In genomic region chr4:74541611-74542177, GRCh38 we compare ENCODE assay signal across 34 cellular contexts.
DNase-seq lines count a peak whose midpoint lies in the region; ATAC-seq, FAIRE-seq and TF ChIP-seq lines count a peak whose summit lies in the region.
"Had no signal": no experiment of that assay in that cellular context is flagged by ENCODE, and none has a peak within 500 bp of the region (broad histone marks: within the 10 kb centered on the region; RNA-seq: fewer than 3 reads in every experiment).

No MANE protein-coding gene starts in this region.

- H3K27ac ChIP-seq in Peyer's patch, result peak overlapping the region in 3 of 4 donors; percentile 8 to 76 (median 66)
- H3K27ac ChIP-seq in endodermal cell (ENCODE audit: low read depth, low read length), result no peak overlapping the region
- peak overlapping the region; percentile 10 to 49 for H3K27ac ChIP-seq in mucosa of rectum (ENCODE audit: low read depth in 2 of 2, low read length in 2 of 2)
- H3K27ac ChIP-seq: lower lobe of right lung, ovary, right lobe of liver, SJSA1, suprapubic skin had no signal

- TF ChIP-seq CTCF in Peyer's patch (IDR thresholded peaks at IDR 0.05) (peak in 3 of 6 experiments; percentile 15 to 31 (median 22)), endodermal cell (conservative IDR thresholded peaks at IDR 0.05) (peak; percentile 37)

- peak; percentile 17 for FAIRE-seq in GM12892 (lab: Jason Lieb, UNC)
- FAIRE-seq: astrocyte, D721Med, islet of Langerhans, TTC549, urothelium cell line had no signal

- H3K36me3 ChIP-seq in Peyer's patch (no peaks in the 10 kb centered on the region), endodermal cell (ENCODE audit: control insufficient read depth, insufficient read depth, low read length) (no peaks in the 10 kb centered on the region), mucosa of rectum (ENCODE audit: control insufficient read depth in 2 of 2, insufficient read depth in 2 of 2, low read length in 2 of 2) (no peaks in the 10 kb centered on the region)
- H3K36me3 ChIP-seq: lower lobe of right lung, ovary, right lobe of liver, SJSA1, suprapubic skin had no signal

- no peak for DNase-seq in GM12892 (ENCODE audit: insufficient read length)
- peak in 2 of 3 donors; percentile 47 to 59 for DNase-seq in Peyer's patch
- no peak for DNase-seq in endodermal cell
- no peak for DNase-seq in activated effector memory CD4-positive, alpha-beta T cell treated with Interleukin-2 at 50 U/mL for 16 hours
- no peak for DNase-seq in RKO (ENCODE audit: low spot score)
- DNase-seq: activated CD4-positive, CD25-positive, alpha-beta regulatory T cell treated with anti-CD3 and anti-CD28 coated beads, Interleukin-2, amount 50 U/mL, for 72 hours; activated CD8-positive, alpha-beta T cell treated with anti-CD3 and anti-CD28 coated beads, Interleukin-2, amount 10 ng/mL, durations not matched to agents 7 days and 5 days; activated effector memory CD4-positive, alpha-beta T cell treated with anti-CD3 and anti-CD28 coated beads, Interleukin-2, amount 50 U/mL, for 16 hours; activated naive CD8-positive, alpha-beta T cell treated with anti-CD3 and anti-CD28 coated beads for 36 hours; activated T-cell treated with anti-CD3 and anti-CD28 coated beads for 4 hours; H7; KBM-7; lower lobe of right lung; NCI-H1105; NCI-H187 treated with DMSO at 0.1 percent for 48 hours; NCI-H524 treated with DMSO at 0.1 percent for 48 hours; nephron progenitor cell; ovary; right lobe of liver; stimulated activated CD4-positive, alpha-beta T cell treated with anti-CD3 and anti-CD28 coated beads, Interleukin-4, amount 100 ng/mL, for 4 hours; T-helper 1 cell had no signal

- H3K9me3 ChIP-seq in Peyer's patch (no peaks in the 10 kb centered on the region), endodermal cell (ENCODE audit: control insufficient read depth, low read length) (no peaks in the 10 kb centered on the region), mucosa of rectum (ENCODE audit: control insufficient read depth in 2 of 2, low read length in 2 of 2) (no peaks in the 10 kb centered on the region)
- H3K9me3 ChIP-seq: lower lobe of right lung, ovary, right lobe of liver, SJSA1, suprapubic skin had no signal

- H3K4me1 Mint-ChIP-seq in endodermal cell, result no peaks in the 10 kb centered on the region
- H3K4me1 Mint-ChIP-seq: central memory CD8-positive, alpha-beta T cell; nephron progenitor cell; stimulated activated memory B cell treated with anti-CD40 and anti-IgM and Interleukin-4, amounts not matched to agents 10 μg/mL and 1 μg/mL and 100 μg/mL, for 72 hours had no signal

- no peaks in the 10 kb centered on the region for H3K9me3 Mint-ChIP-seq in endodermal cell
- H3K9me3 Mint-ChIP-seq: activated naive CD8-positive, alpha-beta T cell treated with anti-CD3 and anti-CD28 coated beads for 36 hours; CD14-positive monocyte; central memory CD8-positive, alpha-beta T cell; nephron progenitor cell; stimulated activated memory B cell treated with anti-CD40 and anti-IgM and Interleukin-4, amounts not matched to agents 10 μg/mL and 1 μg/mL and 100 μg/mL, for 72 hours had no signal

- H3K9ac ChIP-seq in endodermal cell (ENCODE audit: extremely low read depth, low read length, poor library complexity, severe bottlenecking) (no peak overlapping the region), mucosa of rectum (ENCODE audit: low read depth in 1 of 2, low read length in 2 of 2) (no peak overlapping the region)

- H3K4me1 ChIP-seq in Peyer's patch, result peaks cover 0 to 34% (median 2%) of the 10 kb centered on the region in 4 donors
- peaks cover 3% of the 10 kb centered on the region for H3K4me1 ChIP-seq in endodermal cell (ENCODE audit: control insufficient read depth, insufficient read depth, low read length)
- H3K4me1 ChIP-seq in mucosa of rectum (ENCODE audit: control insufficient read depth in 2 of 2, insufficient read depth in 2 of 2, low read length in 2 of 2), result peaks cover 18 to 51% of the 10 kb centered on the region in 2 donors

- TF ChIP-seq POLR2A in GM12892 (IDR thresholded peaks at IDR 0.05; ENCODE audit: low read depth, low read length), result no peak
- TF ChIP-seq POLR2A in Peyer's patch (IDR thresholded peaks at IDR 0.05), result peak in 1 of 2 donors; percentile 13

- WGBS in endodermal cell (ENCODE audit: insufficient coverage in 1 of 2, insufficient read length in 1 of 2), 2 experiments, result 77% methylated on average over 5 to 7 of the region's 9 CpGs

- H3K27me3 ChIP-seq in Peyer's patch, result no peaks in the 10 kb centered on the region
- H3K27me3 ChIP-seq in endodermal cell (ENCODE audit: control insufficient read depth, insufficient read depth, low read length, poor library complexity, severe bottlenecking), result no peaks in the 10 kb centered on the region
- H3K27me3 ChIP-seq in mucosa of rectum (ENCODE audit: control insufficient read depth in 2 of 2, insufficient read depth in 2 of 2, low read length in 2 of 2), result no peaks in the 10 kb centered on the region
- H3K27me3 ChIP-seq: ovary, right lobe of liver, SJSA1, suprapubic skin had no signal

- ATAC-seq in HG03097 (IDR thresholded peaks at IDR 0.05; ENCODE audit: low FRiP score, unreplicated experiment), result no peak
- ATAC-seq: activated CD8-positive, alpha-beta T cell treated with anti-CD3 and anti-CD28 coated beads, Interleukin-2, amount 10 ng/mL, durations not matched to agents 7 days and 5 days; lower lobe of right lung; Panc1; right lobe of liver; stimulated activated memory B cell treated with anti-CD40 and anti-IgM and Interleukin-4, amounts not matched to agents 10 μg/mL and 1 μg/mL and 100 μg/mL, for 72 hours had no signal

- no peak overlapping the region for H3K4me3 Mint-ChIP-seq in endodermal cell
- H3K4me3 Mint-ChIP-seq: activated CD8-positive, alpha-beta T cell treated with anti-CD3 and anti-CD28 coated beads, Interleukin-2, amount 10 ng/mL, durations not matched to agents 7 days and 5 days; activated naive CD8-positive, alpha-beta T cell treated with anti-CD3 and anti-CD28 coated beads for 36 hours; CD14-positive monocyte; central memory CD8-positive, alpha-beta T cell; nephron progenitor cell; stimulated activated memory B cell treated with anti-CD40 and anti-IgM and Interleukin-4, amounts not matched to agents 10 μg/mL and 1 μg/mL and 100 μg/mL, for 72 hours had no signal

- no peak overlapping the region for H3K27ac Mint-ChIP-seq in endodermal cell
- H3K27ac Mint-ChIP-seq: activated CD8-positive, alpha-beta T cell treated with anti-CD3 and anti-CD28 coated beads, Interleukin-2, amount 10 ng/mL, durations not matched to agents 7 days and 5 days; activated naive CD8-positive, alpha-beta T cell treated with anti-CD3 and anti-CD28 coated beads for 36 hours; nephron progenitor cell; stimulated activated memory B cell treated with anti-CD40 and anti-IgM and Interleukin-4, amounts not matched to agents 10 μg/mL and 1 μg/mL and 100 μg/mL, for 72 hours had no signal

- H3K36me3 Mint-ChIP-seq in endodermal cell (ENCODE audit: low read depth), result no peaks in the 10 kb centered on the region
- H3K36me3 Mint-ChIP-seq: activated naive CD8-positive, alpha-beta T cell treated with anti-CD3 and anti-CD28 coated beads for 36 hours; CD14-positive monocyte; stimulated activated memory B cell treated with anti-CD40 and anti-IgM and Interleukin-4, amounts not matched to agents 10 μg/mL and 1 μg/mL and 100 μg/mL, for 72 hours had no signal

- H3K27me3 Mint-ChIP-seq in endodermal cell (ENCODE audit: insufficient read depth), result no peaks in the 10 kb centered on the region

- H3K4me3 ChIP-seq in Peyer's patch, result peak overlapping the region in 1 of 4 donors; percentile 9
- no peak overlapping the region for H3K4me3 ChIP-seq in endodermal cell (ENCODE audit: low read length)
- H3K4me3 ChIP-seq in mucosa of rectum (ENCODE audit: low read length in 2 of 2), result peak overlapping the region in 1 of 2 donors; percentile 5
- H3K4me3 ChIP-seq: lower lobe of right lung, ovary, right lobe of liver, SJSA1, suprapubic skin had no signal

Comparison
In these comparisons a context has a peak if more than half of its experiments do, and no peak if none do; other contexts are left out.
1. DNase-seq: peak in Peyer's patch (2 of 3); none in GM12892 (single experiment), endodermal cell (single experiment), activated effector memory CD4-positive, alpha-beta T cell treated with Interleukin-2 at 50 U/mL for 16 hours (single experiment) and RKO (single experiment).